In genomic region chr9:132136151-132136892, GRCh38 we compare ENCODE assay signal across 1 cellular context.
TF ChIP-seq lines count a peak whose summit lies in the region.

No MANE protein-coding gene starts in this region.

TF ChIP-seq in H1, 55 proteins besides CTCF, POLR2A, EP300 and RAD21:
- TF ChIP-seq EZH2 (IDR thresholded peaks at IDR 0.05; ENCODE audit: low read depth, low read length, severe bottlenecking), result no peak
- TF ChIP-seq KDM5A (IDR thresholded peaks at IDR 0.05; ENCODE audit: low read length), result no peak
- TF ChIP-seq POLR2AphosphoS5 (IDR thresholded peaks at IDR 0.05; ENCODE audit: low read depth, low read length), result no peak
- no peak for TF ChIP-seq RXRA (IDR thresholded peaks at IDR 0.05; ENCODE audit: insufficient read depth, low read depth, low read length)
- TF ChIP-seq CEBPB (IDR thresholded peaks at IDR 0.05; ENCODE audit: low read depth, low read length), result no peak
- TF ChIP-seq GTF2F1 (IDR thresholded peaks at IDR 0.05; ENCODE audit: borderline replicate concordance, low read depth, low read length), result no peak
TF ChIP-seq in H1: peak in this region for 0.
